In genomic region chr11:57116654-57117053, GRCh38 we compare ENCODE assay signal across 8 cellular contexts.
DNase-seq lines count a peak whose midpoint lies in the region; ATAC-seq and TF ChIP-seq lines count a peak whose summit lies in the region.

No MANE protein-coding gene starts in this region.

- no peak overlapping the region for H3K27ac Mint-ChIP-seq in activated CD4-positive, alpha-beta T cell treated with anti-CD3 and anti-CD28 coated beads, Interleukin-2, amount 10 ng/mL, durations not matched to agents 7 days and 5 days
- no peak overlapping the region for H3K27ac Mint-ChIP-seq in mesothelial cell of epicardium

- no peaks in the 10 kb centered on the region for H3K9me3 Mint-ChIP-seq in activated CD4-positive, alpha-beta T cell treated with anti-CD3 and anti-CD28 coated beads, Interleukin-2, amount 10 ng/mL, durations not matched to agents 7 days and 5 days
- H3K9me3 Mint-ChIP-seq in mesothelial cell of epicardium = peaks cover 5% of the 10 kb centered on the region

- peak in 53 of 56 donors; percentile 12 to 67 (median 44) for TF ChIP-seq CTCF in dorsolateral prefrontal cortex (IDR thresholded peaks at IDR 0.05 in 54 of 56, conservative IDR thresholded peaks at IDR 0.05 in 2 of 56; ENCODE audit: low read depth in 1 of 56, partially characterized antibody in 56 of 56)
- TF ChIP-seq CTCF in mesothelial cell of epicardium (IDR thresholded peaks at IDR 0.05; ENCODE audit: unreplicated experiment) = peak; percentile 14

- no peak overlapping the region for H3K27ac ChIP-seq in dorsolateral prefrontal cortex

- no peaks in the 10 kb centered on the region for H3K27me3 Mint-ChIP-seq in activated CD4-positive, alpha-beta T cell treated with anti-CD3 and anti-CD28 coated beads, Interleukin-2, amount 10 ng/mL, durations not matched to agents 7 days and 5 days
- H3K27me3 Mint-ChIP-seq in mesothelial cell of epicardium (ENCODE audit: low read depth) = no peaks in the 10 kb centered on the region

- H3K4me1 Mint-ChIP-seq in activated CD4-positive, alpha-beta T cell treated with anti-CD3 and anti-CD28 coated beads, Interleukin-2, amount 10 ng/mL, durations not matched to agents 7 days and 5 days = no peaks in the 10 kb centered on the region
- peaks cover 10% of the 10 kb centered on the region for H3K4me1 Mint-ChIP-seq in mesothelial cell of epicardium

- CTCF ChIA-PET in activated CD4-positive, alpha-beta T cell treated with anti-CD3 and anti-CD28 coated beads, Interleukin-2, amount 10 ng/mL, durations not matched to agents 7 days and 5 days (lab: Charles Lee) = interaction anchor here (0.5 kb wide), 1 partner anchor 505 kb away, joined by 3 read pairs; no protein-coding TSS in a partner anchor

- no peak overlapping the region for H3K4me3 Mint-ChIP-seq in activated CD4-positive, alpha-beta T cell treated with anti-CD3 and anti-CD28 coated beads, Interleukin-2, amount 10 ng/mL, durations not matched to agents 7 days and 5 days
- no peak overlapping the region for H3K4me3 Mint-ChIP-seq in mesothelial cell of epicardium

- POLR2A ChIA-PET in activated CD4-positive, alpha-beta T cell treated with anti-CD3 and anti-CD28 coated beads, Interleukin-2, amount 10 ng/mL, durations not matched to agents 7 days and 5 days (lab: Charles Lee) = no interaction called here

- no peaks in the 10 kb centered on the region for H3K27me3 ChIP-seq in dorsolateral prefrontal cortex

- no peak overlapping the region for H3K4me3 ChIP-seq in dorsolateral prefrontal cortex

- no peaks in the 10 kb centered on the region for H3K36me3 Mint-ChIP-seq in activated CD4-positive, alpha-beta T cell treated with anti-CD3 and anti-CD28 coated beads, Interleukin-2, amount 10 ng/mL, durations not matched to agents 7 days and 5 days (ENCODE audit: low read depth)
- no peaks in the 10 kb centered on the region for H3K36me3 Mint-ChIP-seq in mesothelial cell of epicardium

- peak; percentile 21 for DNase-seq in activated CD4-positive, alpha-beta T cell treated with anti-CD3 and anti-CD28 coated beads, Interleukin-2, amount 10 ng/mL, durations not matched to agents 7 days and 5 days
- no peak for DNase-seq in activated CD4-positive, alpha-beta T cell treated with anti-CD3 and anti-CD28 coated beads for 4 hours
- DNase-seq in NCI-H82 (lab: John Stamatoyannopoulos, UW) = peak; percentile 66
- peak in 1 of 10 donors; percentile 21 for DNase-seq in dorsolateral prefrontal cortex
- no peak for DNase-seq in mesothelial cell of epicardium (ENCODE audit: low spot score in 2 of 2, unreplicated experiment in 2 of 2)
- no peak for DNase-seq in activated CD8-positive, alpha-beta memory T cell treated with anti-CD3 and anti-CD28 coated beads, Interleukin-2, amount 50 U/mL, for 48 hours

- intact Hi-C loops in dorsolateral prefrontal cortex (cut with DNase I) = loop anchor here in 1 of 2 donors (5.0 kb wide), 1 partner anchor 131 kb away; no protein-coding TSS in a partner anchor

- ATAC-seq in HG02798 (IDR thresholded peaks at IDR 0.05; ENCODE audit: poor library complexity, unreplicated experiment) (peak; percentile 59), HG03342 (IDR thresholded peaks at IDR 0.05; ENCODE audit: unreplicated experiment) (no peak)

Comparison
In these comparisons a context has a peak if more than half of its experiments do, and no peak if none do; other contexts are left out.
1. DNase-seq: peak in activated CD4-positive, alpha-beta T cell treated with anti-CD3 and anti-CD28 coated beads, Interleukin-2, amount 10 ng/mL, durations not matched to agents 7 days and 5 days (single experiment) and NCI-H82 (single experiment); none in activated CD4-positive, alpha-beta T cell treated with anti-CD3 and anti-CD28 coated beads for 4 hours (0 of 2), mesothelial cell of epicardium (0 of 2) and activated CD8-positive, alpha-beta memory T cell treated with anti-CD3 and anti-CD28 coated beads, Interleukin-2, amount 50 U/mL, for 48 hours (single experiment).